In the genomic region with DNA sequence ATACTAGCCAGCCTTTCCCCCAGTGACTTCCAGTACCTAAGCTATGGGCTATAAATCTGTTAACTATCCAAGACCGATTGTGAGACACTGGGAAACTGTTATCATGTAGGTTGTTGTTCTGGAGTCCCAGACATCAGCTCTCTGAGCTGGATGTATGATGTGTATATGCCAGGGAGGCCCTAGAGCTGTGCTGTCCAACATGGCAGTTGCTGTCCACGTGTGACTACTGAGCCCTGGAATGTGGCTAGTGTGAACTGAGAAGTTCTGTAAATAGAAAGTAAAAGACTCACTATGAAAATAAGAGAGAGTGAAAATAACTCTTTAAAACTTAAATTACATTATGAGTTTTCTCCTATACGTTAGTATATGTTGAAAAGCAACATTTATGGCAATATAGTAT, we compare ENCODE assay signal across 2 cellular contexts.
A peak's percentile ranks its signal among the peaks of the same experiment; 100 is the strongest.
TF ChIP-seq lines count a peak whose summit lies in the region.

No MANE protein-coding gene starts in this region.

TF ChIP-seq in SK-N-SH, 30 proteins besides CTCF, POLR2A, EP300 and RAD21 (continued from another document):
- TF ChIP-seq, protein P1, sequence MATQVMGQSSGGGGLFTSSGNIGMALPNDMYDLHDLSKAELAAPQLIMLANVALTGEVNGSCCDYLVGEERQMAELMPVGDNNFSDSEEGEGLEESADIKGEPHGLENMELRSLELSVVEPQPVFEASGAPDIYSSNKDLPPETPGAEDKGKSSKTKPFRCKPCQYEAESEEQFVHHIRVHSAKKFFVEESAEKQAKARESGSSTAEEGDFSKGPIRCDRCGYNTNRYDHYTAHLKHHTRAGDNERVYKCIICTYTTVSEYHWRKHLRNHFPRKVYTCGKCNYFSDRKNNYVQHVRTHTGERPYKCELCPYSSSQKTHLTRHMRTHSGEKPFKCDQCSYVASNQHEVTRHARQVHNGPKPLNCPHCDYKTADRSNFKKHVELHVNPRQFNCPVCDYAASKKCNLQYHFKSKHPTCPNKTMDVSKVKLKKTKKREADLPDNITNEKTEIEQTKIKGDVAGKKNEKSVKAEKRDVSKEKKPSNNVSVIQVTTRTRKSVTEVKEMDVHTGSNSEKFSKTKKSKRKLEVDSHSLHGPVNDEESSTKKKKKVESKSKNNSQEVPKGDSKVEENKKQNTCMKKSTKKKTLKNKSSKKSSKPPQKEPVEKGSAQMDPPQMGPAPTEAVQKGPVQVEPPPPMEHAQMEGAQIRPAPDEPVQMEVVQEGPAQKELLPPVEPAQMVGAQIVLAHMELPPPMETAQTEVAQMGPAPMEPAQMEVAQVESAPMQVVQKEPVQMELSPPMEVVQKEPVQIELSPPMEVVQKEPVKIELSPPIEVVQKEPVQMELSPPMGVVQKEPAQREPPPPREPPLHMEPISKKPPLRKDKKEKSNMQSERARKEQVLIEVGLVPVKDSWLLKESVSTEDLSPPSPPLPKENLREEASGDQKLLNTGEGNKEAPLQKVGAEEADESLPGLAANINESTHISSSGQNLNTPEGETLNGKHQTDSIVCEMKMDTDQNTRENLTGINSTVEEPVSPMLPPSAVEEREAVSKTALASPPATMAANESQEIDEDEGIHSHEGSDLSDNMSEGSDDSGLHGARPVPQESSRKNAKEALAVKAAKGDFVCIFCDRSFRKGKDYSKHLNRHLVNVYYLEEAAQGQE (IDR thresholded peaks at IDR 0.05; ENCODE audit: low read depth, low read length) = 0 out of 2 replicates have a peak, but pooled peaks have one; percentile 56
- no peak for TF ChIP-seq MXI1 (IDR thresholded peaks at IDR 0.05; ENCODE audit: low read depth, low read length)

TF ChIP-seq in SK-N-SH treated with all-trans-retinoic acid at 6 μM for 48 hours, 23 proteins besides CTCF, POLR2A, EP300 and RAD21 (continued from another document):
- TF ChIP-seq CREB5 (CRISPR knock-in tag; IDR thresholded peaks at IDR 0.05; ENCODE audit: low read depth) (no peak), GLIS3 (CRISPR knock-in tag; IDR thresholded peaks at IDR 0.05) (no peak), POU6F1 (CRISPR knock-in tag; IDR thresholded peaks at IDR 0.05; ENCODE audit: borderline replicate concordance, low read depth) (no peak), ZFP3 (CRISPR knock-in tag; IDR thresholded peaks at IDR 0.05) (no peak), ARNTL (CRISPR knock-in tag; IDR thresholded peaks at IDR 0.05; ENCODE audit: borderline replicate concordance, low read depth) (no peak), PPARA (CRISPR knock-in tag; IDR thresholded peaks at IDR 0.05; ENCODE audit: borderline replicate concordance) (no peak), OSR1 (CRISPR knock-in tag; IDR thresholded peaks at IDR 0.05) (no peak), CSDC2 (CRISPR knock-in tag; IDR thresholded peaks at IDR 0.05) (no peak), TCF4 (CRISPR knock-in tag; IDR thresholded peaks at IDR 0.05; ENCODE audit: borderline replicate concordance) (no peak)
